ENCODE assay signal across 13 cellular contexts in genomic region chr16:81478294-81478693, GRCh38. TPM values are rescaled to one million over a fixed set of nuclear protein-coding genes. Genes with fewer than 3 reads are reported as not detected.
DNase-seq lines count a peak whose midpoint lies in the region; ATAC-seq and TF ChIP-seq lines count a peak whose summit lies in the region.
"Had no signal": no experiment of that assay in that cellular context is flagged by ENCODE, and none has a peak within 500 bp of the region (broad histone marks: within the 10 kb centered on the region; RNA-seq: fewer than 3 reads in every experiment).

No MANE protein-coding gene starts in this region.

- peak overlapping the region; percentile 46 to 95 (median 88) for H3K4me3 Mint-ChIP-seq in naive B cell

- H3K27ac Mint-ChIP-seq in naive B cell: peak overlapping the region; percentile 98 to 100 (median 99)
- H3K27ac Mint-ChIP-seq: activated naive CD4-positive, alpha-beta T cell treated with anti-CD3 and anti-CD28 coated beads, Interleukin-2, amount 50 U/mL, for 72 hours had no signal

- no peaks in the 10 kb centered on the region for H3K27me3 Mint-ChIP-seq in naive B cell

- peak overlapping the region; percentile 48 to 61 for H3K9ac ChIP-seq in colonic mucosa (ENCODE audit: low read depth in 2 of 2, low read length in 2 of 2)

- H3K27me3 ChIP-seq in left ventricle myocardium inferior (ENCODE audit: low read depth) (no peaks in the 10 kb centered on the region), right atrium auricular region (no peaks in the 10 kb centered on the region), colonic mucosa (no peaks in the 10 kb centered on the region), upper lobe of right lung (no peaks in the 10 kb centered on the region)
- H3K27me3 ChIP-seq: SJSA1, testis had no signal

- intact Hi-C loops in left ventricle myocardium inferior (cut with micrococcal nuclease) (no loop called here), colonic mucosa (cut with DNase I) (no loop called here), upper lobe of right lung (cut with DNase I) (no loop called here)

- H3K27ac ChIP-seq in left ventricle myocardium inferior (replicated peaks) (peak overlapping the region; percentile 64), right atrium auricular region (no peak overlapping the region), colonic mucosa (peak overlapping the region; percentile 67), upper lobe of right lung (peak overlapping the region; percentile 76), caudate nucleus (ENCODE audit: low read depth, low read length) (no peak overlapping the region)
- H3K27ac ChIP-seq: SJSA1, testis had no signal

- peaks cover 85 to 98% (median 96%) of the 10 kb centered on the region in 3 donors for H3K4me1 Mint-ChIP-seq in naive B cell

- H3K4me1 ChIP-seq in left ventricle myocardium inferior: peaks cover 78% of the 10 kb centered on the region
- H3K4me1 ChIP-seq in right atrium auricular region: peaks cover 0 to 43% of the 10 kb centered on the region in 2 donors
- H3K4me1 ChIP-seq in colonic mucosa: no peaks in the 10 kb centered on the region
- H3K4me1 ChIP-seq in upper lobe of right lung: peaks cover 80% of the 10 kb centered on the region

- H3K9me3 ChIP-seq in left ventricle myocardium inferior (replicated peaks) (no peaks in the 10 kb centered on the region), right atrium auricular region (no peaks in the 10 kb centered on the region), colonic mucosa (no peaks in the 10 kb centered on the region), upper lobe of right lung (no peaks in the 10 kb centered on the region)
- H3K9me3 ChIP-seq: SJSA1, testis had no signal

- H3K36me3 Mint-ChIP-seq in naive B cell: peaks cover 0 to 14% of the 10 kb centered on the region in 2 donors

- H3K4me3 ChIP-seq in left ventricle myocardium inferior: peak overlapping the region; percentile 6
- H3K4me3 ChIP-seq in right atrium auricular region: no peak overlapping the region
- no peak overlapping the region for H3K4me3 ChIP-seq in colonic mucosa
- no peak overlapping the region for H3K4me3 ChIP-seq in upper lobe of right lung
- H3K4me3 ChIP-seq: SJSA1, testis had no signal

- no peak for TF ChIP-seq CTCF in left ventricle myocardium inferior (IDR thresholded peaks at IDR 0.05; ENCODE audit: borderline replicate concordance)
- no peak for TF ChIP-seq CTCF in right atrium auricular region (IDR thresholded peaks at IDR 0.05)
- TF ChIP-seq CTCF in colonic mucosa (IDR thresholded peaks at IDR 0.05): no peak
- TF ChIP-seq CTCF in upper lobe of right lung (IDR thresholded peaks at IDR 0.05): no peak

- ATAC-seq in naive B cell (ENCODE audit: low read depth in 2 of 2): no peak
- no peak for ATAC-seq in upper lobe of right lung
- ATAC-seq: activated naive CD4-positive, alpha-beta T cell treated with anti-CD3 and anti-CD28 coated beads, Interleukin-2, amount 50 U/mL, for 72 hours had no signal

- H3K36me3 ChIP-seq in left ventricle myocardium inferior: no peaks in the 10 kb centered on the region
- H3K36me3 ChIP-seq in right atrium auricular region: no peaks in the 10 kb centered on the region
- no peaks in the 10 kb centered on the region for H3K36me3 ChIP-seq in colonic mucosa
- no peaks in the 10 kb centered on the region for H3K36me3 ChIP-seq in upper lobe of right lung

- peaks cover 0 to 3% (median 0%) of the 10 kb centered on the region in 7 donors for H3K9me3 Mint-ChIP-seq in naive B cell
- H3K9me3 Mint-ChIP-seq: activated naive CD4-positive, alpha-beta T cell treated with anti-CD3 and anti-CD28 coated beads, Interleukin-2, amount 50 U/mL, for 72 hours had no signal

- peak; percentile 10 for DNase-seq in left ventricle myocardium inferior
- no peak for DNase-seq in right atrium auricular region (ENCODE audit: low spot score)
- DNase-seq in colonic mucosa: no peak
- DNase-seq in naive B cell: no peak
- no peak for DNase-seq in upper lobe of right lung
- no peak for DNase-seq in NCI-H446 (lab: John Stamatoyannopoulos, UW)
- no peak for DNase-seq in caudate nucleus (lab: John Stamatoyannopoulos, UW)
- DNase-seq in NCI-H345 (lab: John Stamatoyannopoulos, UW): no peak
- DNase-seq: central memory CD4-positive, alpha-beta T cell; NCI-H1105 treated with DMSO at 0.1 percent for 48 hours had no signal

RNA-seq across cellular contexts. Expression of gene CMIP, which starts 33.7 kb away (rescaled TPM):
- 11.2 TPM for total RNA-seq in left ventricle myocardium inferior
- 10 to 100 TPM in 1 of 2 donors, 1 to 10 TPM in 1; 7.7 to 19.2 TPM for total RNA-seq in right atrium auricular region
- 100 to 1,000 TPM in 1 of 2 donors, 10 to 100 TPM in 1; 83.4 to 107 TPM for total RNA-seq in colonic mucosa
- polyA plus RNA-seq in naive B cell (ENCODE audit: low read depth in 6 of 6): 1 to 10 TPM in 3 of 6 donors, under 1 TPM in 3; 0.61 to 2.5 (median 1.3) TPM
- 73.8 TPM for total RNA-seq in upper lobe of right lung

Comparison
In these comparisons a context has a peak if more than half of its experiments do, and no peak if none do; other contexts are left out.
1. H3K27ac ChIP-seq: peak in left ventricle myocardium inferior (single experiment), colonic mucosa (single experiment) and upper lobe of right lung (single experiment); none in right atrium auricular region (0 of 2) and caudate nucleus (single experiment).